In genomic region chr1:92915547-92915946, GRCh38 we compare ENCODE assay signal across 16 cellular contexts. TPM values are rescaled to one million over a fixed set of nuclear protein-coding genes. Genes with fewer than 3 reads are reported as not detected.
DNase-seq lines count a peak whose midpoint lies in the region; ATAC-seq, FAIRE-seq and TF ChIP-seq lines count a peak whose summit lies in the region.
"Had no signal": no experiment of that assay in that cellular context is flagged by ENCODE, and none has a peak within 500 bp of the region (broad histone marks: within the 10 kb centered on the region; RNA-seq: fewer than 3 reads in every experiment).

No MANE protein-coding gene starts in this region.

- peaks cover 27% of the 10 kb centered on the region for H3K36me3 Mint-ChIP-seq in CD4-positive, alpha-beta T cell (ENCODE audit: low read depth)

- H3K4me3 Mint-ChIP-seq in CD4-positive, alpha-beta T cell: no peak overlapping the region
- H3K4me3 Mint-ChIP-seq: CD4-positive, CD25-positive, alpha-beta regulatory T cell; H9 had no signal

- no peaks in the 10 kb centered on the region for H3K4me1 ChIP-seq in left lung
- H3K4me1 ChIP-seq in pancreas: no peaks in the 10 kb centered on the region
- H3K4me1 ChIP-seq in left ventricle myocardium inferior: no peaks in the 10 kb centered on the region
- H3K4me1 ChIP-seq: BLaER1 treated with 17β-estradiol and CSF1 and Interleukin-3, amounts not matched to agents 10 nM and 100 nM had no signal

- FAIRE-seq in G401.6 (lab: Jason Lieb, UNC) (peak; percentile 72), pancreas (lab: Jason Lieb, UNC) (peak; percentile 63)
- FAIRE-seq: GM12878 had no signal

- CTCF ChIA-PET in CD4-positive, alpha-beta T cell (lab: Charles Lee): interaction anchor here (1.4 kb wide), 1 partner anchor 29 kb away, joined by 4 read pairs; no protein-coding TSS in a partner anchor

- H3K27me3 ChIP-seq in left lung (no peaks in the 10 kb centered on the region), pancreas (no peaks in the 10 kb centered on the region), left ventricle myocardium inferior (ENCODE audit: low read depth) (no peaks in the 10 kb centered on the region)
- H3K27me3 ChIP-seq in CD4-positive, alpha-beta T cell (ENCODE audit: control insufficient read depth, insufficient read depth, low read length): no peaks in the 10 kb centered on the region
- H3K27me3 ChIP-seq: BLaER1 treated with 17β-estradiol and CSF1 and Interleukin-3, amounts not matched to agents 10 nM and 100 nM had no signal

- TF ChIP-seq CTCF in LNCaP clone FGC (IDR thresholded peaks at IDR 0.05; ENCODE audit: control insufficient read depth, extremely low read depth, insufficient read depth) (no peak), left lung (IDR thresholded peaks at IDR 0.05) (no peak), pancreas (IDR thresholded peaks at IDR 0.05) (no peak), left ventricle myocardium inferior (IDR thresholded peaks at IDR 0.05; ENCODE audit: borderline replicate concordance) (no peak)
- TF ChIP-seq CTCF in CD4-positive, alpha-beta T cell (IDR thresholded peaks at IDR 0.05): no peak

- no peaks in the 10 kb centered on the region for H3K36me3 ChIP-seq in left lung
- no peaks in the 10 kb centered on the region for H3K36me3 ChIP-seq in pancreas
- no peaks in the 10 kb centered on the region for H3K36me3 ChIP-seq in left ventricle myocardium inferior
- H3K36me3 ChIP-seq: BLaER1 treated with 17β-estradiol and CSF1 and Interleukin-3, amounts not matched to agents 10 nM and 100 nM had no signal

- ATAC-seq in left lung (peak; percentile 57), pancreas (no peak)
- ATAC-seq in CD4-positive, alpha-beta T cell (ENCODE audit: poor library complexity): no peak
- ATAC-seq: GM12878 had no signal

- POLR2A ChIA-PET in CD4-positive, alpha-beta T cell (lab: Charles Lee): no interaction called here

- H3K27ac ChIP-seq in left lung: no peak overlapping the region
- H3K27ac ChIP-seq in pancreas: no peak overlapping the region
- H3K27ac ChIP-seq in CD4-positive, alpha-beta T cell (ENCODE audit: low read depth, low read length): no peak overlapping the region
- H3K27ac ChIP-seq in left ventricle myocardium inferior (replicated peaks): no peak overlapping the region
- H3K27ac ChIP-seq: BLaER1 treated with 17β-estradiol and CSF1 and Interleukin-3, amounts not matched to agents 10 nM and 100 nM had no signal

- peaks cover 2% of the 10 kb centered on the region for H3K9me3 Mint-ChIP-seq in CD4-positive, alpha-beta T cell

- no peaks in the 10 kb centered on the region for H3K9me3 ChIP-seq in left lung
- no peaks in the 10 kb centered on the region for H3K9me3 ChIP-seq in pancreas
- H3K9me3 ChIP-seq in CD4-positive, alpha-beta T cell (ENCODE audit: control insufficient read depth, low read length): no peaks in the 10 kb centered on the region
- H3K9me3 ChIP-seq in left ventricle myocardium inferior (replicated peaks): no peaks in the 10 kb centered on the region

- H3K4me3 ChIP-seq in LNCaP clone FGC (ENCODE audit: low read depth, low read length) (no peak overlapping the region), left lung (no peak overlapping the region), pancreas (no peak overlapping the region), left ventricle myocardium inferior (no peak overlapping the region)
- H3K4me3 ChIP-seq: BLaER1 treated with 17β-estradiol and CSF1 and Interleukin-3, amounts not matched to agents 10 nM and 100 nM; GM12878 had no signal

- no peak overlapping the region for H3K27ac Mint-ChIP-seq in CD4-positive, alpha-beta T cell
- H3K27ac Mint-ChIP-seq: CD4-positive, CD25-positive, alpha-beta regulatory T cell; H9 had no signal

- DNase-seq in LNCaP clone FGC (ENCODE audit: low read depth) (peak; percentile 19), left lung (no peak), pancreas (no peak), NOMO-1 (lab: John Stamatoyannopoulos, UW; ENCODE audit: unreplicated experiment in 2 of 2) (no peak), left ventricle myocardium inferior (no peak)
- DNase-seq in CD4-positive, alpha-beta T cell: no peak
- DNase-seq: 8988T; ACHN; Calu3; CD4-positive, CD25-positive, alpha-beta regulatory T cell; DMS 273 treated with DMSO at 0.1 percent for 48 hours; GOT3; H9 had no signal

- intact Hi-C loops in left lung (cut with DNase I): no loop called here
- intact Hi-C loops in pancreas (cut with DNase I): no loop called here
- intact Hi-C loops in CD4-positive, alpha-beta T cell (cut with DNase I, micrococcal nuclease): no loop called here
- intact Hi-C loops in left ventricle myocardium inferior (cut with micrococcal nuclease): no loop called here

- H3K27me3 Mint-ChIP-seq in CD4-positive, alpha-beta T cell: no peaks in the 10 kb centered on the region
- H3K27me3 Mint-ChIP-seq: CD4-positive, CD25-positive, alpha-beta regulatory T cell had no signal

- 67 to 72% methylated on average over 1 of the region's 1 CpG for WGBS in pancreas, 2 donors

- peaks cover 62% of the 10 kb centered on the region for H3K4me1 Mint-ChIP-seq in CD4-positive, alpha-beta T cell (ENCODE audit: low read depth)

RNA-seq across cellular contexts. Expression of gene DIPK1A, which starts 45.7 kb away (rescaled TPM):
- 10 to 100 TPM in 1 of 2 donors, 1 to 10 TPM in 1; 6.8 to 10.8 TPM for total RNA-seq in left lung
- 1 to 10 TPM; 1.1 to 5.4 (median 2.5) TPM for total RNA-seq in pancreas
- 1 to 10 TPM in 1 of 2 donors, under 1 TPM in 1; 0.80 to 1.4 TPM for polyA plus RNA-seq in pancreas
- 1 to 10 TPM; 7.0 to 7.3 TPM for total RNA-seq in CD4-positive, alpha-beta T cell
- 5.0 TPM for total RNA-seq in left ventricle myocardium inferior
